In the genomic region with DNA sequence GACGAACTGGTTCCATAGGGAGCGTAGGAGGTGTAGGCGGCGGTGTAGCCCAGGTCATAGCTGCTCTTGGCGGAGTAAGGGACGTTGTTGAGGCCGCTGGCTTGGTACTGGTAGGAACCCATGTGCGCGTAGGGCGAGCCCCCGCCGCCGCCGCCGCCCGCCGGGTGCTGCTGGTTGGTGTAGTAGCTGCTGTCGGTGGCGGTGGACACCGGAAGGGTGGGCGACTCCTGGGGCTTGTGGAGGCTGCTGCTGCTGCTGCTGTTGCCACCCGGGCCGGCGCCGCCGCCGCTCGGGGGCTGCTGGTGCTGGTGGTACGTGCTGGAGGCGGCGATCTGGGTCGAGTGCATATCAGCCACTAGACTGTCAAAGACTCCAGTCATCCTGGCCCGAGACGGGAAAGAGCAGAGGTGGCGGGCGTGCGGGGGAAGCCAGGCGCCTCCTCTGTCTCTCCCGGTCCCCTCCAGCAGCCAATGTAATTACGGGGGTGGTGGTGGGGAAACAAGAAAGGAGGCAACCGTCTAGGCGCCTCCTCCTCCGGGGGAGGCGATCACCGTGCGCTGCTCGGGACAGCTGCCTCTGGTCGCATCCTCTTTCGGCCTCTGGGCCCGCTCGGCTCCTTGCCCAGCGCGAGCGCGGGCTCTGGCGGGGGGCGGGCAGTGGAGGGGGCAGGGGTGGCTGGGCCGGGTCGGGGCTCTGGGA, we compare ENCODE assay signal across 8 cellular contexts. TPM values are rescaled to one million over a fixed set of nuclear protein-coding genes. Genes with fewer than 3 reads are reported as not detected.
DNase-seq lines count a peak whose midpoint lies in the region; ATAC-seq and TF ChIP-seq lines count a peak whose summit lies in the region.

No MANE protein-coding gene starts in this region.

- no peak overlapping the region for H3K27ac ChIP-seq in DOHH2 (ENCODE audit: low read depth, low read length)
- peak overlapping the region; percentile 18 for H3K27ac ChIP-seq in SJCRH30
- H3K27ac ChIP-seq in mesenchymal stem cell (ENCODE audit: low read length, poor library complexity, severe bottlenecking): no peak overlapping the region

- under 1% methylated on average over 52 of the region's 59 CpGs for WGBS in mesenchymal stem cell

- ATAC-seq in GM19463 (IDR thresholded peaks at IDR 0.05; ENCODE audit: unreplicated experiment): peak; percentile 26
- ATAC-seq in HG03469 (IDR thresholded peaks at IDR 0.05; ENCODE audit: unreplicated experiment): peak; percentile 13
- no peak for ATAC-seq in HG03196 (IDR thresholded peaks at IDR 0.05; ENCODE audit: unreplicated experiment)

- H4K8ac ChIP-seq in mesenchymal stem cell (ENCODE audit: low read length): no peak overlapping the region

- H3K4me1 ChIP-seq in DOHH2 (ENCODE audit: control insufficient read depth, low read length): peaks cover 53% of the 10 kb centered on the region
- H3K4me1 ChIP-seq in SJCRH30: no peaks in the 10 kb centered on the region
- peaks cover 58% of the 10 kb centered on the region for H3K4me1 ChIP-seq in mesenchymal stem cell (ENCODE audit: control insufficient read depth, insufficient read depth, low read depth, low read length)

- peak overlapping the region; percentile 73 for H3K4me3 ChIP-seq in DOHH2 (ENCODE audit: low read length)
- H3K4me3 ChIP-seq in SJCRH30: peak overlapping the region; percentile 68
- H3K4me3 ChIP-seq in mesenchymal stem cell (ENCODE audit: insufficient read depth in 1 of 2, low read depth in 1 of 2, low read length in 2 of 2): peak overlapping the region; percentile 69 to 83

- H3K18ac ChIP-seq in mesenchymal stem cell (ENCODE audit: low read depth in 1 of 2, low read length in 2 of 2): no peak overlapping the region

- H2AFZ ChIP-seq in mesenchymal stem cell (ENCODE audit: low read depth, low read length): peak overlapping the region; percentile 54

- peaks cover 12% of the 10 kb centered on the region; the same call in 1 of the 2 replicates for H4K20me1 ChIP-seq in DOHH2 (ENCODE audit: control insufficient read depth, insufficient read depth, low read depth, low read length)

- H3K9ac ChIP-seq in mesenchymal stem cell (ENCODE audit: low read length): peak overlapping the region; percentile 38

- no peak overlapping the region for H2BK15ac ChIP-seq in mesenchymal stem cell (ENCODE audit: low read depth, poor library complexity, severe bottlenecking)

- no peak overlapping the region for H2BK12ac ChIP-seq in mesenchymal stem cell (ENCODE audit: low read length in 2 of 2)

- H3K9me3 ChIP-seq in DOHH2 (ENCODE audit: control insufficient read depth, insufficient read depth, low read length) (no peaks in the 10 kb centered on the region), SJCRH30 (replicated peaks) (no peaks in the 10 kb centered on the region), mesenchymal stem cell (ENCODE audit: control insufficient read depth, low read length) (no peaks in the 10 kb centered on the region)

- no peak for TF ChIP-seq CTCF in DOHH2 (IDR thresholded peaks at IDR 0.05; ENCODE audit: low read depth, low read length, poor library complexity, severe bottlenecking)

- H2BK5ac ChIP-seq in mesenchymal stem cell (ENCODE audit: low read depth, low read length, poor library complexity, severe bottlenecking): no peak overlapping the region

- peak overlapping the region in 1 of 2 experiments; percentile 85 for H3K23ac ChIP-seq in mesenchymal stem cell (ENCODE audit: low read length in 2 of 2)

- H3K27me3 ChIP-seq in DOHH2 (ENCODE audit: control insufficient read depth, low read length) (peaks cover 67% of the 10 kb centered on the region), SJCRH30 (no peaks in the 10 kb centered on the region), mesenchymal stem cell (ENCODE audit: control insufficient read depth in 1 of 2, insufficient read depth in 1 of 2, low read length in 2 of 2) (peaks cover 46 to 80% of the 10 kb centered on the region in 2 experiments)

- no peak overlapping the region for H3K4ac ChIP-seq in mesenchymal stem cell (ENCODE audit: low read depth in 1 of 2, low read length in 2 of 2)

- no peak overlapping the region for H3K14ac ChIP-seq in mesenchymal stem cell (ENCODE audit: low read length in 2 of 2)

- H3K79me1 ChIP-seq in mesenchymal stem cell (replicated peaks; ENCODE audit: low read length, poor library complexity, severe bottlenecking): no peaks in the 10 kb centered on the region

- H3K9me2 ChIP-seq in DOHH2 (replicated peaks; ENCODE audit: control insufficient read depth, low read length): no peaks in the 10 kb centered on the region

- H3K79me2 ChIP-seq in DOHH2 (ENCODE audit: control insufficient read depth, low read length): no peaks in the 10 kb centered on the region

- H3K4me2 ChIP-seq in DOHH2 (ENCODE audit: low read length): peak overlapping the region; percentile 79
- peak overlapping the region; percentile 99 for H3K4me2 ChIP-seq in mesenchymal stem cell (ENCODE audit: low read length, poor library complexity, severe bottlenecking)

- no peak overlapping the region for H4K91ac ChIP-seq in mesenchymal stem cell (ENCODE audit: low read length)

- H2AK5ac ChIP-seq in mesenchymal stem cell (ENCODE audit: low read length, severe bottlenecking): no peak overlapping the region

- H3F3A ChIP-seq in DOHH2 (ENCODE audit: control insufficient read depth, insufficient read depth): peaks cover 5% of the 10 kb centered on the region; the same call in 1 of the 2 replicates

- DNase-seq in SJCRH30: no peak
- peak; percentile 47 for DNase-seq in dedifferentiated amniotic fluid mesenchymal stem cell (ENCODE audit: extremely low spot score)
- peak; percentile 59 for DNase-seq in mesenchymal stem cell
- no peak for DNase-seq in pons (ENCODE audit: low spot score)

- H3K36me3 ChIP-seq in DOHH2 (ENCODE audit: control insufficient read depth, low read length): no peaks in the 10 kb centered on the region
- H3K36me3 ChIP-seq in SJCRH30: no peaks in the 10 kb centered on the region
- H3K36me3 ChIP-seq in mesenchymal stem cell (ENCODE audit: control insufficient read depth in 1 of 2, insufficient read depth in 2 of 2, low read depth in 1 of 2, low read length in 2 of 2): no peaks in the 10 kb centered on the region

- H2BK120ac ChIP-seq in mesenchymal stem cell (ENCODE audit: low read depth, low read length): no peak overlapping the region

RNA-seq across cellular contexts. Expression of a gene that starts 0.4 kb away (rescaled TPM):
- total RNA-seq in SJCRH30 (2014; rRNA removed; shearing (Covaris generic)): 0.76 and 0.89 TPM in 2 replicates
- 0.01 TPM for polyA plus RNA-seq in mesenchymal stem cell (2013, experiment 1 of 2)
- polyA plus RNA-seq in mesenchymal stem cell (2013, experiment 2 of 2): 0.01 TPM

RNA-seq across cellular contexts. Expression of a gene that starts 17.0 kb away (rescaled TPM):
- total RNA-seq in SJCRH30 (2014; rRNA removed; shearing (Covaris generic)): 13.5 and 14.9 TPM in 2 replicates
- polyA plus RNA-seq in mesenchymal stem cell (2013, experiment 1 of 2): 0.04 TPM
- 0.08 TPM for polyA plus RNA-seq in mesenchymal stem cell (2013, experiment 2 of 2)

Comparison
In these comparisons a context has a peak if more than half of its experiments do, and no peak if none do; other contexts are left out.
1. DNase-seq: peak in dedifferentiated amniotic fluid mesenchymal stem cell (single experiment) and mesenchymal stem cell (single experiment); none in SJCRH30 (0 of 2) and pons (single experiment).
2. Peak in every context shown above with its lines, with median percentiles within 50 percentile points of each other: H3K4me3 ChIP-seq.